ENCODE assay signal across 23 cellular contexts in the genomic region with DNA sequence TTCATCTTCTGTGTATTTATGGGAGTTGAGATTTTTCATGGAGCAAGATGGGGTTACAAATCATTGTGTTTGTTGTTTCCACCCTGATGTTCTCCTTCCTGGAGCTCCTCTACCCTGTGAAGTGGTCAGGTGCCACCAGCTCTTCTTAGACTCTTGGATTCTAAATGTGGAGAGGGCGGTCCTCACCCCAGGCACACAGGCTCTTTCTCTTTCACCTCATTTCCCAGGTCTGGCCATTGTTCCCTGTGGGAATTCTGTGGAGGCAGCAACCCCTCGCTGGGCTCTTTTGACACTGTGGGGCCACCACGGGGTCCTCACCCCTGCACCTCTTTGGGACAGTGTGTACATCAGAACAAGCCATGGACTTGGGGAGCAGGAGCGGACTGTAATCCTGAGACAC.
DNase-seq lines count a peak whose midpoint lies in the region; ATAC-seq and TF ChIP-seq lines count a peak whose summit lies in the region.
"Had no signal": no experiment of that assay in that cellular context is flagged by ENCODE, and none has a peak within 500 bp of the region (broad histone marks: within the 10 kb centered on the region; RNA-seq: fewer than 3 reads in every experiment).

No MANE protein-coding gene starts in this region.

- H3K4me1 ChIP-seq in heart right ventricle, result peaks cover 0 to 11% (median 0%) of the 10 kb centered on the region in 9 donors

- H3K4me3 Mint-ChIP-seq in activated CD4-positive, alpha-beta memory T cell treated with anti-CD3 and anti-CD28 coated beads, Interleukin-2, amount 10 ng/mL, durations not matched to agents 7 days and 5 days, result no peak overlapping the region
- H3K4me3 Mint-ChIP-seq in activated CD4-positive, alpha-beta memory T cell treated with anti-CD3 and anti-CD28 coated beads for 36 hours, result no peak overlapping the region
- no peak overlapping the region for H3K4me3 Mint-ChIP-seq in effector memory CD8-positive, alpha-beta T cell
- no peak overlapping the region for H3K4me3 Mint-ChIP-seq in stimulated activated effector memory CD8-positive, alpha-beta T cell treated with anti-CD3 and anti-CD28 coated beads, Interleukin-12 subunit alpha, Interleukin-12 subunit beta, amount 100 ng/mL, for 72 hours
- H3K4me3 Mint-ChIP-seq: B cell; CD8-positive, alpha-beta memory T cell; IgD-negative memory B cell had no signal

- H3K9me3 Mint-ChIP-seq in activated CD4-positive, alpha-beta memory T cell treated with anti-CD3 and anti-CD28 coated beads, Interleukin-2, amount 10 ng/mL, durations not matched to agents 7 days and 5 days, result no peaks in the 10 kb centered on the region
- H3K9me3 Mint-ChIP-seq in activated CD4-positive, alpha-beta memory T cell treated with anti-CD3 and anti-CD28 coated beads for 36 hours, result no peaks in the 10 kb centered on the region
- H3K9me3 Mint-ChIP-seq in effector memory CD8-positive, alpha-beta T cell, result no peaks in the 10 kb centered on the region
- no peaks in the 10 kb centered on the region for H3K9me3 Mint-ChIP-seq in stimulated activated effector memory CD8-positive, alpha-beta T cell treated with anti-CD3 and anti-CD28 coated beads, Interleukin-12 subunit alpha, Interleukin-12 subunit beta, amount 100 ng/mL, for 72 hours
- H3K9me3 Mint-ChIP-seq: CD8-positive, alpha-beta memory T cell; IgD-negative memory B cell had no signal

- CTCF ChIA-PET in activated CD4-positive, alpha-beta memory T cell treated with anti-CD3 and anti-CD28 coated beads, Interleukin-2, amount 10 ng/mL, durations not matched to agents 7 days and 5 days (lab: Charles Lee), result no interaction called here
- CTCF ChIA-PET in activated CD4-positive, alpha-beta memory T cell treated with anti-CD3 and anti-CD28 coated beads for 36 hours (lab: Charles Lee), result interaction anchor here (0.7 kb wide), 1 partner anchor 44 kb away, joined by 3 read pairs; no protein-coding TSS in a partner anchor

- TF ChIP-seq CTCF in heart right ventricle (IDR thresholded peaks at IDR 0.05), result no peak

- no peak overlapping the region for H3K4me3 ChIP-seq in heart right ventricle
- H3K4me3 ChIP-seq: PC-9 had no signal

- WGBS in heart right ventricle, 2 donors, result 93 to 96% methylated on average over 4 of the region's 4 CpGs

- H3K27ac Mint-ChIP-seq in activated CD4-positive, alpha-beta memory T cell treated with anti-CD3 and anti-CD28 coated beads, Interleukin-2, amount 10 ng/mL, durations not matched to agents 7 days and 5 days, result peak overlapping the region; percentile 14
- no peak overlapping the region for H3K27ac Mint-ChIP-seq in activated CD4-positive, alpha-beta memory T cell treated with anti-CD3 and anti-CD28 coated beads for 36 hours
- peak overlapping the region; percentile 27 to 52 for H3K27ac Mint-ChIP-seq in effector memory CD8-positive, alpha-beta T cell
- peak overlapping the region; percentile 38 for H3K27ac Mint-ChIP-seq in stimulated activated effector memory CD8-positive, alpha-beta T cell treated with anti-CD3 and anti-CD28 coated beads, Interleukin-12 subunit alpha, Interleukin-12 subunit beta, amount 100 ng/mL, for 72 hours
- H3K27ac Mint-ChIP-seq: B cell had no signal

- H3K4me1 Mint-ChIP-seq in activated CD4-positive, alpha-beta memory T cell treated with anti-CD3 and anti-CD28 coated beads, Interleukin-2, amount 10 ng/mL, durations not matched to agents 7 days and 5 days, result no peaks in the 10 kb centered on the region
- H3K4me1 Mint-ChIP-seq in activated CD4-positive, alpha-beta memory T cell treated with anti-CD3 and anti-CD28 coated beads for 36 hours (ENCODE audit: low read depth), result no peaks in the 10 kb centered on the region
- H3K4me1 Mint-ChIP-seq in effector memory CD8-positive, alpha-beta T cell (ENCODE audit: low read depth in 2 of 2), result no peaks in the 10 kb centered on the region
- no peaks in the 10 kb centered on the region for H3K4me1 Mint-ChIP-seq in stimulated activated effector memory CD8-positive, alpha-beta T cell treated with anti-CD3 and anti-CD28 coated beads, Interleukin-12 subunit alpha, Interleukin-12 subunit beta, amount 100 ng/mL, for 72 hours
- H3K4me1 Mint-ChIP-seq: B cell had no signal

- no peaks in the 10 kb centered on the region for H3K27me3 Mint-ChIP-seq in activated CD4-positive, alpha-beta memory T cell treated with anti-CD3 and anti-CD28 coated beads, Interleukin-2, amount 10 ng/mL, durations not matched to agents 7 days and 5 days
- H3K27me3 Mint-ChIP-seq in activated CD4-positive, alpha-beta memory T cell treated with anti-CD3 and anti-CD28 coated beads for 36 hours, result no peaks in the 10 kb centered on the region
- H3K27me3 Mint-ChIP-seq in effector memory CD8-positive, alpha-beta T cell, result no peaks in the 10 kb centered on the region
- H3K27me3 Mint-ChIP-seq: B cell; CD8-positive, alpha-beta memory T cell; IgD-negative memory B cell had no signal

- H3K9me3 ChIP-seq in heart right ventricle, result no peaks in the 10 kb centered on the region

- peaks cover 81% of the 10 kb centered on the region for H3K36me3 Mint-ChIP-seq in activated CD4-positive, alpha-beta memory T cell treated with anti-CD3 and anti-CD28 coated beads, Interleukin-2, amount 10 ng/mL, durations not matched to agents 7 days and 5 days (ENCODE audit: low read depth)
- peaks cover 68% of the 10 kb centered on the region for H3K36me3 Mint-ChIP-seq in activated CD4-positive, alpha-beta memory T cell treated with anti-CD3 and anti-CD28 coated beads for 36 hours
- peaks cover 95% of the 10 kb centered on the region for H3K36me3 Mint-ChIP-seq in effector memory CD8-positive, alpha-beta T cell (ENCODE audit: insufficient read depth)
- H3K36me3 Mint-ChIP-seq in stimulated activated effector memory CD8-positive, alpha-beta T cell treated with anti-CD3 and anti-CD28 coated beads, Interleukin-12 subunit alpha, Interleukin-12 subunit beta, amount 100 ng/mL, for 72 hours, result peaks cover 100% of the 10 kb centered on the region

- peak; percentile 19 for ATAC-seq in Right ventricle myocardium superior (ENCODE audit: poor library complexity)
- no peak for ATAC-seq in heart right ventricle
- no peak for ATAC-seq in effector memory CD8-positive, alpha-beta T cell (replicated peaks)
- no peak for ATAC-seq in stimulated activated effector memory CD8-positive, alpha-beta T cell treated with anti-CD3 and anti-CD28 coated beads, Interleukin-12 subunit alpha, Interleukin-12 subunit beta, amount 100 ng/mL, for 72 hours

- peaks cover 12 to 100% (median 86%) of the 10 kb centered on the region in 9 donors for H3K36me3 ChIP-seq in heart right ventricle

- DNase-seq in activated CD4-positive, alpha-beta memory T cell treated with anti-CD3 and anti-CD28 coated beads, Interleukin-2, amount 10 ng/mL, durations not matched to agents 7 days and 5 days, result no peak
- DNase-seq in activated CD4-positive, alpha-beta memory T cell treated with anti-CD3 and anti-CD28 coated beads for 36 hours, result no peak
- DNase-seq in Right ventricle myocardium superior (no peak), heart right ventricle (no peak), NCI-H524 (lab: John Stamatoyannopoulos, UW) (no peak), amygdala (lab: John Stamatoyannopoulos, UW) (no peak)
- no peak for DNase-seq in effector memory CD8-positive, alpha-beta T cell
- DNase-seq in stimulated activated effector memory CD8-positive, alpha-beta T cell treated with anti-CD3 and anti-CD28 coated beads, Interleukin-12 subunit alpha, Interleukin-12 subunit beta, amount 100 ng/mL, for 72 hours (ENCODE audit: low spot score in 2 of 2), result no peak
- DNase-seq: Calu3; CD8-positive, alpha-beta memory T cell; DMS79 treated with DMSO at 0.1 percent for 48 hours; GF-D8; MM.1S; NCI-H2029 treated with DMSO at 0.1 percent for 48 hours; NCI-H446 treated with DMSO at 0.1 percent for 48 hours; NCI-H526 treated with DMSO at 0.1 percent for 48 hours; PC-9 had no signal

- intact Hi-C loops in activated CD4-positive, alpha-beta memory T cell treated with anti-CD3 and anti-CD28 coated beads for 36 hours (cut with micrococcal nuclease), result no loop called here
- intact Hi-C loops in Right ventricle myocardium superior (cut with DNase I), result no loop called here
- intact Hi-C loops in heart right ventricle (cut with DNase I), result no loop called here

- no peaks in the 10 kb centered on the region for H3K27me3 ChIP-seq in heart right ventricle

- POLR2A ChIA-PET in activated CD4-positive, alpha-beta memory T cell treated with anti-CD3 and anti-CD28 coated beads, Interleukin-2, amount 10 ng/mL, durations not matched to agents 7 days and 5 days (lab: Charles Lee), result interaction anchor here (0.7 kb wide), 1 partner anchor 14 kb away, joined by 3 read pairs; no protein-coding TSS in a partner anchor
- POLR2A ChIA-PET in activated CD4-positive, alpha-beta memory T cell treated with anti-CD3 and anti-CD28 coated beads for 36 hours (lab: Charles Lee), result no interaction called here

- H3K27ac ChIP-seq in heart right ventricle, result peak overlapping the region in 1 of 10 donors; percentile 70
- H3K27ac ChIP-seq: 22Rv1, C4-2B, HL-60, KMS-11, PC-9 had no signal
